In genomic region chr13:83992566-83993358, GRCh38 we compare ENCODE assay signal across 20 cellular contexts.
"Had no signal": no experiment of that assay in that cellular context is flagged by ENCODE, and none has a peak within 500 bp of the region (broad histone marks: within the 10 kb centered on the region; RNA-seq: fewer than 3 reads in every experiment).

No MANE protein-coding gene starts in this region.

- H3K4me3 ChIP-seq: adrenal gland, lower lobe of right lung, smooth muscle cell, testis, upper lobe of right lung had no signal

- H3K36me3 ChIP-seq: adrenal gland, lower lobe of right lung, upper lobe of right lung, WERI-Rb-1 had no signal

- FAIRE-seq: bronchial epithelial cell, frontal cortex had no signal

- ATAC-seq: activated naive CD4-positive, alpha-beta T cell treated with anti-CD3 and anti-CD28 coated beads, Interleukin-2, amount 50 U/mL, for 72 hours; left colon; lower lobe of right lung; natural killer cell treated with Interleukin-12 subunit alpha and Interleukin-12 subunit beta and Interleukin-15 and Interleukin-18, amount 100 ng/mL, for 72 hours; sciatic nerve; upper lobe of right lung had no signal

- H3K9me3 ChIP-seq: adrenal gland, lower lobe of right lung, testis, upper lobe of right lung had no signal

- DNase-seq: activated CD4-positive, alpha-beta T cell treated with anti-CD3 and anti-CD28 coated beads for 1 hour; activated CD4-positive, alpha-beta T cell treated with anti-CD3 and anti-CD28 coated beads, Interleukin-2, amount 50 U/mL, for 4 hours; activated gamma-delta T cell; adrenal gland; cerebellar nuclear complex; effector CD4-positive, alpha-beta T cell; hypothalamus; islet precursor cell; left colon; lower lobe of right lung; stimulated activated CD4-positive, alpha-beta T cell treated with anti-CD3 and anti-CD28 coated beads, Interleukin-4, amount 100 ng/mL, for 1 hour; testis; upper lobe of right lung; WERI-Rb-1 had no signal

- H3K4me1 ChIP-seq: adrenal gland, lower lobe of right lung, testis, upper lobe of right lung had no signal

- H3K4me2 ChIP-seq: smooth muscle cell had no signal

- H3K27me3 ChIP-seq: adrenal gland, testis, upper lobe of right lung had no signal

- H3K27ac ChIP-seq: adrenal gland, lower lobe of right lung, testis, upper lobe of right lung, WERI-Rb-1 had no signal
